ENCODE assay signal across 20 cellular contexts in the genomic region with DNA sequence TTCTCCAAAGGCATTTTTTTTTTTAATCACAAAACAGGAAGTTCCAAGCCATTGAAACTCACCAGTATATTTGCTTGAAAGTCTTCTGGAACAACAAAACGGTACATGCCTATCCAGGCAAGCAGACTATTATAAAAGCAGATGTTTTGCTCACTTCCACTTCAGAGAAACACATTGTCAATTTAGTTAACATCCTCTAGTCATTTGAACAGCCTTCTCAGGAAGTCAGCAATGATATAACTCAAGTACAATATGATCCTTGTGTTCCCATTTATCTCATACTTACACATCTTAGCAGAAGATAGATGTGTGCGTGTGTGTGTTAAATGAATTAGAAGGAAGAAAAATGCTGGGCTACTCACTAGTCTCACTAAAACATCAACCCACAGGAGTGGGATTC. TPM values are rescaled to one million over a fixed set of nuclear protein-coding genes. Genes with fewer than 3 reads are reported as not detected.
DNase-seq lines count a peak whose midpoint lies in the region; ATAC-seq, FAIRE-seq and TF ChIP-seq lines count a peak whose summit lies in the region.
"Had no signal": no experiment of that assay in that cellular context is flagged by ENCODE, and none has a peak within 500 bp of the region (broad histone marks: within the 10 kb centered on the region; RNA-seq: fewer than 3 reads in every experiment).

No MANE protein-coding gene starts in this region.

- H3K4me3 ChIP-seq in right atrium auricular region: no peak overlapping the region
- H3K4me3 ChIP-seq in endothelial cell of umbilical vein (replicated peaks in 1 of 3; ENCODE audit: insufficient read depth in 1 of 3, low read depth in 1 of 3, low read length in 3 of 3): no peak overlapping the region
- no peak overlapping the region for H3K4me3 ChIP-seq in lung
- H3K4me3 ChIP-seq: A549, BLaER1, GM12878 had no signal

- peaks cover 62% of the 10 kb centered on the region for H3K79me2 ChIP-seq in endothelial cell of umbilical vein (ENCODE audit: control insufficient read depth, insufficient read depth, low read length)

- no peaks in the 10 kb centered on the region for H3K9me1 ChIP-seq in endothelial cell of umbilical vein (replicated peaks; ENCODE audit: control insufficient read depth, extremely low read depth, insufficient read depth, low read length)

- H3K27me3 ChIP-seq in right atrium auricular region (no peaks in the 10 kb centered on the region), endothelial cell of umbilical vein (ENCODE audit: control insufficient read depth in 2 of 2, insufficient read depth in 2 of 2, low read length in 2 of 2) (no peaks in the 10 kb centered on the region), lung (ENCODE audit: control insufficient read depth, insufficient read depth) (no peaks in the 10 kb centered on the region)
- H3K27me3 ChIP-seq: BLaER1 had no signal

- 66 to 72% methylated on average over 2 of the region's 2 CpGs for WGBS in lung, 2 donors

- H4K20me1 ChIP-seq in endothelial cell of umbilical vein (replicated peaks; ENCODE audit: control insufficient read depth, extremely low read depth, insufficient read depth, low read length): no peaks in the 10 kb centered on the region
- H4K20me1 ChIP-seq: BLaER1 had no signal

- no peak overlapping the region for H2AFZ ChIP-seq in endothelial cell of umbilical vein (ENCODE audit: low read depth, low read length)

- in situ Hi-C loops in ACHN (cut with HindIII; ENCODE audit: low pct_ligation_motif_present, low pct_unique_long_range_greater_than_20kb, low sequenced_read_pairs): no loop called here

- intact Hi-C loops in Right ventricle myocardium inferior (cut with DNase I): no loop called here
- intact Hi-C loops in endothelial cell of umbilical vein (cut with micrococcal nuclease): no loop called here

- TF ChIP-seq POLR2A in H54 (IDR thresholded peaks at IDR 0.05; ENCODE audit: low read depth, low read length) (no peak), endothelial cell of umbilical vein (IDR thresholded peaks at IDR 0.05; ENCODE audit: low read depth, low read length) (no peak)

- dilution Hi-C loops in endothelial cell of umbilical vein (cut with MboI; ENCODE audit: extremely low pct_ligation_motif_present, low sequenced_read_pairs): no loop called here

- FAIRE-seq in H54 (lab: Jason Lieb, UNC) (peak; percentile 73), endothelial cell of umbilical vein (lab: Jason Lieb, UNC) (peak; percentile 47)
- FAIRE-seq: A549, GM12878, GM19239, H1, HepG2 had no signal

- peak; percentile 12 for ATAC-seq in Right ventricle myocardium inferior
- ATAC-seq in lung (ENCODE audit: insufficient read depth, low FRiP score): no peak
- ATAC-seq: A549, GM12878 had no signal

- H3K36me3 ChIP-seq in right atrium auricular region (no peaks in the 10 kb centered on the region), endothelial cell of umbilical vein (ENCODE audit: control insufficient read depth in 2 of 2, extremely low read depth in 1 of 2, insufficient read depth in 2 of 2, low read length in 2 of 2) (no peaks in the 10 kb centered on the region), lung (ENCODE audit: control insufficient read depth in 2 of 2, insufficient read depth in 2 of 2, low read length in 2 of 2) (no peaks in the 10 kb centered on the region)
- H3K36me3 ChIP-seq: BLaER1 had no signal

- H3K4me1 ChIP-seq in right atrium auricular region (peaks cover 0 to 17% of the 10 kb centered on the region in 2 donors), endothelial cell of umbilical vein (ENCODE audit: control insufficient read depth, extremely low read depth, insufficient read depth, low read length) (peaks cover 8% of the 10 kb centered on the region), lung (ENCODE audit: control insufficient read depth in 2 of 2, insufficient read depth in 2 of 2, low read length in 2 of 2) (peaks cover 0 to 6% of the 10 kb centered on the region in 2 donors)
- H3K4me1 ChIP-seq: A549, BLaER1 had no signal

- POLR2A ChIA-PET in endothelial cell of umbilical vein (lab: Charles Lee): no interaction called here
- POLR2A ChIA-PET in GM10248 (lab: Yijun Ruan, JAX): no interaction called here

- no peak overlapping the region for H3K4me2 ChIP-seq in endothelial cell of umbilical vein (ENCODE audit: insufficient read depth, low read length)
- H3K4me2 ChIP-seq: A549, BLaER1 had no signal

- H3K9me3 ChIP-seq in right atrium auricular region (no peaks in the 10 kb centered on the region), endothelial cell of umbilical vein (replicated peaks; ENCODE audit: control insufficient read depth, insufficient read depth, low read length) (no peaks in the 10 kb centered on the region), lung (ENCODE audit: control insufficient read depth in 2 of 2, insufficient read depth in 1 of 2, low read length in 1 of 2) (no peaks in the 10 kb centered on the region)
- H3K9me3 ChIP-seq: A549, BLaER1 had no signal

- BruUV-seq in endothelial cell of umbilical vein (replicated peaks; lab: Mats Ljungman, UMichigan): no TSS peak

- no peak overlapping the region for H3K9ac ChIP-seq in endothelial cell of umbilical vein (replicated peaks; ENCODE audit: extremely low read depth, insufficient read depth, low read length)
- H3K9ac ChIP-seq: BLaER1 had no signal

- TF ChIP-seq CTCF in right atrium auricular region (IDR thresholded peaks at IDR 0.05) (no peak), endothelial cell of umbilical vein (IDR thresholded peaks at IDR 0.05; ENCODE audit: extremely low read depth in 1 of 2, insufficient read depth in 1 of 2, low read depth in 1 of 2, low read length in 2 of 2) (no peak), lung (IDR thresholded peaks at IDR 0.05; ENCODE audit: control extremely low read depth, extremely low read depth) (no peak), GM10248 (IDR thresholded peaks at IDR 0.05; ENCODE audit: control extremely low read depth, extremely low read depth, low read depth, missing control alignments) (no peak)

- no peak for DNase-seq in Right ventricle myocardium inferior (ENCODE audit: missing footprints)
- DNase-seq in right atrium auricular region (ENCODE audit: low spot score): no peak
- no peak for DNase-seq in H54 (ENCODE audit: insufficient read length, low spot score)
- peak; percentile 17 for DNase-seq in endothelial cell of umbilical vein (ENCODE audit: low read depth, low spot score)
- no peak for DNase-seq in lung (ENCODE audit: low spot score)
- DNase-seq in GM10248 (ENCODE audit: extremely low spot score): no peak
- DNase-seq in ACHN: no peak
- DNase-seq: Calu3; CD4-positive, alpha-beta memory T cell; DMS79 treated with DMSO at 0.1 percent for 48 hours; GF-D8 had no signal

- H3K27ac ChIP-seq in right atrium auricular region: no peak overlapping the region
- no peak overlapping the region for H3K27ac ChIP-seq in endothelial cell of umbilical vein (ENCODE audit: insufficient read depth, low read depth, low read length)
- peak overlapping the region; percentile 1 to 26 for H3K27ac ChIP-seq in lung (ENCODE audit: low read depth in 1 of 2, low read length in 1 of 2)
- H3K27ac ChIP-seq: 22Rv1, A549, BLaER1 had no signal

- CTCF ChIA-PET in endothelial cell of umbilical vein (lab: Charles Lee) (no interaction called here), GM10248 (lab: Yijun Ruan, JAX) (no interaction called here)

TF ChIP-seq in endothelial cell of umbilical vein, 7 proteins besides CTCF, POLR2A, EP300 and RAD21:
- no peak for TF ChIP-seq FOS (IDR thresholded peaks at IDR 0.05; ENCODE audit: borderline replicate concordance, insufficient read depth, low read length)
- no peak for TF ChIP-seq JUN (IDR thresholded peaks at IDR 0.05; ENCODE audit: borderline replicate concordance, insufficient read depth, insufficient read length, low read depth)
- no peak for TF ChIP-seq GATA2 (IDR thresholded peaks at IDR 0.05; ENCODE audit: insufficient read depth, insufficient read length, low read depth, low read length)
- TF ChIP-seq, protein P1, sequence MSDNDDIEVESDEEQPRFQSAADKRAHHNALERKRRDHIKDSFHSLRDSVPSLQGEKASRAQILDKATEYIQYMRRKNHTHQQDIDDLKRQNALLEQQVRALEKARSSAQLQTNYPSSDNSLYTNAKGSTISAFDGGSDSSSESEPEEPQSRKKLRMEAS (IDR thresholded peaks at IDR 0.05; ENCODE audit: insufficient read depth, insufficient read length): no peak
- no peak for TF ChIP-seq EZH2 (IDR thresholded peaks at IDR 0.05; ENCODE audit: borderline replicate concordance, low read depth, low read length, severe bottlenecking)
- TF ChIP-seq POLR2AphosphoS5 (IDR thresholded peaks at IDR 0.05; ENCODE audit: insufficient read depth, low read depth, low read length): no peak
- no peak for TF ChIP-seq MYC (IDR thresholded peaks at IDR 0.05; ENCODE audit: low read depth, low read length)

RNA-seq across cellular contexts. Expression of a gene that starts 30.4 kb away (rescaled TPM):
- total RNA-seq in Right ventricle myocardium inferior (20.0 TPM), right atrium auricular region (10 to 100 TPM; 11.1 to 17.6 TPM), endothelial cell of umbilical vein (117 and 123 TPM in 2 replicates), lung (100 to 1,000 TPM in 1 of 2 donors, 10 to 100 TPM in 1; 93.9 to 135 TPM)
- polyA plus RNA-seq in endothelial cell of umbilical vein (24.0 and 29.0 TPM in 2 replicates), lung (10 to 100 TPM; 21.9 to 23.6 TPM)
- 28.8 and 29.8 TPM in 2 replicates for polyA plus RNA-seq in endothelial cell of umbilical vein (2011; cell fraction: cytosol; rRNA removed)
- polyA plus RNA-seq in endothelial cell of umbilical vein (2011; cell fraction: nucleus; rRNA removed): 110 and 114 TPM in 2 replicates
- polyA plus RNA-seq in endothelial cell of umbilical vein (2012): 52.5 and 57.5 TPM in 2 replicates
- polyA minus RNA-seq in endothelial cell of umbilical vein: 190 and 213 TPM in 2 replicates
- 5.3 TPM for polyA minus RNA-seq in endothelial cell of umbilical vein (2011; cell fraction: cytosol; rRNA and poly(A)+ RNA removed)
- polyA minus RNA-seq in endothelial cell of umbilical vein (2011; cell fraction: nucleus; rRNA and poly(A)+ RNA removed): 447 and 494 TPM in 2 replicates
- total RNA-seq: CD4-positive, alpha-beta memory T cell had no signal
- polyA plus RNA-seq: CD14-positive monocyte, GM12878, IgD-negative memory B cell had no signal

Comparison
In these comparisons a context has a peak if more than half of its experiments do, and no peak if none do; other contexts are left out.
1. H3K27ac ChIP-seq: peak in lung (2 of 2); none in right atrium auricular region (0 of 2) and endothelial cell of umbilical vein (single experiment).